8 cellular contexts compared by ENCODE assay signal in the genomic region with DNA sequence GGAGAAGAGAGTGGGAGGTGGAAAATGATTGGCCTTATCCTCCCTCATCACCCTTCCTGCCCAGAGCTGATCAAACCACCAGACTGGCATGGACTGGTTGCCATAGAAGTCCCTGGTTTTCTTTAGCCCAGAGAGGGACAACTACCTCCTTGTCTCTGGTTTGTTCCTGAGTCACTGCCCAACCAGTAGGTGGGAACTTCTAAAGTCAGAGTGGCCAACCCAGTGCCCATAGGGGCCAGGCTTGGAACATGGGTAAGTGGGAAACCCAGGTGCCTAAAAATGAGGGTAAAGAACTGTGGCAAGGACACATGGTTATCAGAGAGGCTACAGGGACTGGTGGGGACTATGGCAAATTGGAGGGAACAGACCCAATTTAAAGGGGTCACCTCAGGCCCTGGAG.
"Had no signal": no experiment of that assay in that cellular context is flagged by ENCODE, and none has a peak within 500 bp of the region (broad histone marks: within the 10 kb centered on the region; RNA-seq: fewer than 3 reads in every experiment).

No MANE protein-coding gene starts in this region.

- DNase-seq: GM23248, GOT3, H7, KG1 had no signal

- H3K27ac ChIP-seq: GM23248, HL-60 had no signal

- H3K4me3 ChIP-seq: GM23248, HAP-1, K562 had no signal

- ATAC-seq: HepG2, K562 had no signal

- H3K9ac ChIP-seq: GM23248 had no signal

- H3K9me3 ChIP-seq: HAP-1 had no signal

- H3K36me3 ChIP-seq: HAP-1 had no signal

- H2AFZ ChIP-seq: GM23248 had no signal

- H3K4me1 ChIP-seq: HAP-1 had no signal
